ENCODE assay signal across 20 cellular contexts in the genomic region with DNA sequence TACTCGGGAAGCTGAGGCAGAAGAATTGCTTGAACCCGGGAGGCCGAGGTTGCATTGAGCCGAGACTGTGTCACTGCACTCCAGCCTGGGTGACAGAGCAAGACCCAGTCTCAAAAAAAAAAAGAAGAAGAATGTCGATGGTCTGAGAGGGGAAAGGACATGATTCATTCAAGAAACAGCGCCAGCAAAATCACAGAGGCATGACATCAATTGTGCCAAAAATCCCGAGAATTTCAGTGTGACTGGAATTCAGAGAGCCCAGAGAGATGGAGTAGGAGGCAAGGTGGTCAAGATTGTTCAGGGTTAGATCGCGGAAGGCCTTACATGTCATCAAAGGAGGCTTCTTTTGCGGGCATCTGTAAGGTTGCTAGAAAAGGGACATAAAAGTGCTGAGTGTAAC.
DNase-seq lines count a peak whose midpoint lies in the region; ATAC-seq, FAIRE-seq and TF ChIP-seq lines count a peak whose summit lies in the region.
"Had no signal": no experiment of that assay in that cellular context is flagged by ENCODE, and none has a peak within 500 bp of the region (broad histone marks: within the 10 kb centered on the region; RNA-seq: fewer than 3 reads in every experiment).

No MANE protein-coding gene starts in this region.

- H3K4me3 ChIP-seq in epithelial cell of proximal tubule (ENCODE audit: low read depth, low read length) (no peak overlapping the region), mesodermal cell (ENCODE audit: extremely low read depth, insufficient read depth, low read length, poor library complexity, severe bottlenecking) (no peak overlapping the region)

- peak; percentile 86 for FAIRE-seq in RCC 7860 (lab: Jason Lieb, UNC)
- FAIRE-seq: GM12891, GM18507, HTR-8/SVneo had no signal

- no peak for TF ChIP-seq CTCF in epithelial cell of proximal tubule (conservative IDR thresholded peaks at IDR 0.05; ENCODE audit: low read depth, low read length)

- H3K9me3 ChIP-seq in mesodermal cell (ENCODE audit: control insufficient read depth, low read length): no peaks in the 10 kb centered on the region

- DNase-seq in Caki2 (ENCODE audit: low read depth) (peak; percentile 67), RCC 7860 (ENCODE audit: low spot score) (peak; percentile 85), epithelial cell of proximal tubule (ENCODE audit: low read depth) (peak; percentile 89), ecto neural progenitor cell (ENCODE audit: low spot score) (no peak), D341Med (ENCODE audit: low spot score) (no peak)
- DNase-seq: Calu3; CD4-positive, CD25-positive, alpha-beta regulatory T cell; DMS79 treated with DMSO at 0.1 percent for 48 hours; GDM1; GOT3; NCI-H1105 treated with DMSO at 0.1 percent for 48 hours; NCI-H187 treated with DMSO at 0.1 percent for 48 hours; NCI-H526 treated with DMSO at 0.1 percent for 48 hours had no signal

- 80 to 81% methylated on average over 7 to 9 of the region's 10 CpGs for WGBS in mesodermal cell (ENCODE audit: insufficient coverage in 2 of 2), 2 experiments

- H3K36me3 ChIP-seq in mesodermal cell (ENCODE audit: control insufficient read depth, insufficient read depth, low read length): no peaks in the 10 kb centered on the region

- H3K27ac ChIP-seq in mesodermal cell (ENCODE audit: low read depth, low read length, severe bottlenecking): peak overlapping the region; percentile 38
- H3K27ac ChIP-seq: RWPE1 had no signal

- peaks cover 8% of the 10 kb centered on the region for H3K4me1 ChIP-seq in mesodermal cell (ENCODE audit: control insufficient read depth, insufficient read depth, low read length, poor library complexity, severe bottlenecking)

- ATAC-seq in HG02610 (IDR thresholded peaks at IDR 0.05; ENCODE audit: unreplicated experiment) (no peak), HG02970 (IDR thresholded peaks at IDR 0.05; ENCODE audit: low FRiP score, unreplicated experiment) (no peak)

- in situ Hi-C loops in Caki2 (cut with HindIII; ENCODE audit: low pct_unique_long_range_greater_than_20kb, low sequenced_read_pairs): no loop called here

Comparison
In these comparisons a context has a peak if more than half of its experiments do, and no peak if none do; other contexts are left out.
1. DNase-seq: peak in Caki2 (single experiment), RCC 7860 (single experiment) and epithelial cell of proximal tubule (single experiment); none in ecto neural progenitor cell (single experiment) and D341Med (single experiment).